Comparison of ENCODE assay signal across 20 cellular contexts in the genomic region with DNA sequence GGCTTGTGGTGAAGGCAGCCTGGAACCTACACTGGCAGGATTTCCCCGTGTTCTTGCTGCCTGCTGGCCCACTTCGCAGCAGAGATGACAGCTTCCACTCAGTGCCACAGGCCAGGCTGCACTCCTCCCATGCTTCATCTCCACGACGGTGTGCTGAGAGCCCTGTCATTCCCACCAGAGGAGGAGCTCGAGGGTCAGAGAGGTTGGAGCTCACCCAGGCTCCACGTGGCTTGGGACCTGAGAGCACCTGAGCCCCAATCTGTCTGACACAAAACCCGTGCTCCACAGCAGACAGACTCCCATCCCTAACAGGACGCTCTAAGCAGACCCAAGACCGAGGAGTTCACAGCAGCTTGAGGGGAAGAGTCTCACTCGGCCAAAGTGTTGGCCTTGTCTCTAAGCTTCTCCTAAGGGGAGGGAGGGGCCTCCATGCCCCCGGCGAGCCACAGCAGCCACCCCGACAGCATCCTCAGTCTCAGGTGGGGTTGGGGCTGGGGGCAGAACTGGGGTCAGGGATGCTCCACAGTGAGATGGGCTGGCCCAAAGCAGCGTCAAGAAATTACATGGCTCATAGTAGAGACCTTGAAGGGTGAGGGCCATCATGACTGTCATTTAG. TPM values are rescaled to one million over a fixed set of nuclear protein-coding genes. Genes with fewer than 3 reads are reported as not detected.
DNase-seq lines count a peak whose midpoint lies in the region; ATAC-seq and TF ChIP-seq lines count a peak whose summit lies in the region.
"Had no signal": no experiment of that assay in that cellular context is flagged by ENCODE, and none has a peak within 500 bp of the region (broad histone marks: within the 10 kb centered on the region; RNA-seq: fewer than 3 reads in every experiment).

No MANE protein-coding gene starts in this region.

- peak in 1 of 3 donors; percentile 28 for DNase-seq in right lobe of liver
- DNase-seq in coronary artery (ENCODE audit: low spot score) = no peak
- DNase-seq in esophagus squamous epithelium (lab: John Stamatoyannopoulos, UW) = no peak
- no peak for DNase-seq in occipital lobe (lab: John Stamatoyannopoulos, UW)
- DNase-seq: activated CD4-positive, CD25-positive, alpha-beta regulatory T cell treated with anti-CD3 and anti-CD28 coated beads, Interleukin-2, amount 50 U/mL, for 72 hours; activated CD8-positive, alpha-beta memory T cell treated with anti-CD3 and anti-CD28 coated beads for 24 hours; activated T-cell treated with anti-CD3 and anti-CD28 coated beads, Interleukin-2, amount 50 U/mL, for 48 hours; cortex of kidney; foreskin fibroblast; hippocampal formation; MG63; NCI-H187 treated with DMSO at 0.1 percent for 48 hours; NCI-H510A; small intestine; stimulated activated CD4-positive, alpha-beta T cell treated with anti-CD3 and anti-CD28 coated beads, Interleukin-2, amount 100 ng/mL, for 48 hours; transverse colon had no signal

- no peaks in the 10 kb centered on the region for H3K27me3 ChIP-seq in KMS-11 (ENCODE audit: insufficient read depth, low read depth)
- H3K27me3 ChIP-seq in right lobe of liver = no peaks in the 10 kb centered on the region
- no peaks in the 10 kb centered on the region for H3K27me3 ChIP-seq in esophagus squamous epithelium
- H3K27me3 ChIP-seq: MG63, transverse colon had no signal

- peak overlapping the region; percentile 19; the same call in 1 of the 2 replicates for H3K4me2 ChIP-seq in KMS-11

- H4K20me1 ChIP-seq in KMS-11 (ENCODE audit: insufficient read depth) = no peaks in the 10 kb centered on the region

- intact Hi-C loops in right lobe of liver (cut with DNase I) = no loop called here
- intact Hi-C loops in esophagus squamous epithelium (cut with DNase I) = no loop called here

- no peak for TF ChIP-seq POLR2A in right lobe of liver (IDR thresholded peaks at IDR 0.05)
- TF ChIP-seq POLR2A in esophagus squamous epithelium (IDR thresholded peaks at IDR 0.05) = no peak

- no peak overlapping the region for H3K9ac ChIP-seq in KMS-11

- 0 out of 3 replicates have a peak, but pooled peaks have one; percentile 14 for TF ChIP-seq CTCF in GM12872 (IDR thresholded peaks at IDR 0.05; ENCODE audit: insufficient read depth, low read depth, low read length)
- TF ChIP-seq CTCF in KMS-11 (conservative IDR thresholded peaks at IDR 0.05; ENCODE audit: low read depth, low read length) = no peak
- TF ChIP-seq CTCF in VCaP (conservative IDR thresholded peaks at IDR 0.05) = no peak; the same call in 1 of the 2 replicates
- TF ChIP-seq CTCF in right lobe of liver (IDR thresholded peaks at IDR 0.05) = peak in 1 of 4 donors; percentile 27
- TF ChIP-seq CTCF in coronary artery (IDR thresholded peaks at IDR 0.05) = no peak
- no peak for TF ChIP-seq CTCF in esophagus squamous epithelium (IDR thresholded peaks at IDR 0.05)

- no peak overlapping the region; the same call in none of the 2 replicates for H2AFZ ChIP-seq in KMS-11 (ENCODE audit: low read depth)

- no peaks in the 10 kb centered on the region for H3K79me2 ChIP-seq in KMS-11 (ENCODE audit: insufficient read depth, low read depth)

- H3K27ac ChIP-seq in KMS-11 = peak overlapping the region; percentile 35
- 0 out of 2 replicates have a peak overlapping the region, but pooled peaks have one; percentile 2 for H3K27ac ChIP-seq in VCaP
- no peak overlapping the region for H3K27ac ChIP-seq in right lobe of liver
- H3K27ac ChIP-seq in coronary artery = no peak overlapping the region
- no peak overlapping the region for H3K27ac ChIP-seq in esophagus squamous epithelium
- H3K27ac ChIP-seq: transverse colon had no signal

- WGBS in right lobe of liver (ENCODE audit: insufficient coverage, low coverage, low lambda C conversion rate, missing lambda C conversion rate) = 25% methylated on average over 2 of the region's 14 CpGs
- WGBS in esophagus squamous epithelium, 2 donors = 41 to 55% methylated on average over 3 to 8 of the region's 14 CpGs

- ATAC-seq in right lobe of liver = peak; percentile 21 to 48 (median 32)
- ATAC-seq: natural killer cell treated with Interleukin-12 subunit alpha and Interleukin-12 subunit beta and Interleukin-15 and Interleukin-18, amount 100 ng/mL, for 72 hours had no signal

- H3K4me1 ChIP-seq in KMS-11 (ENCODE audit: low read depth, poor library complexity, severe bottlenecking) (peaks cover 42% of the 10 kb centered on the region), right lobe of liver (no peaks in the 10 kb centered on the region), esophagus squamous epithelium (peaks cover 10 to 28% (median 12%) of the 10 kb centered on the region in 3 donors)

- H3K4me3 ChIP-seq in KMS-11 (IDR thresholded peaks at IDR 0.05; ENCODE audit: insufficient read depth, low read depth, low read length) = no peak overlapping the region
- H3K4me3 ChIP-seq in right lobe of liver = no peak overlapping the region
- H3K4me3 ChIP-seq in coronary artery = no peak overlapping the region
- H3K4me3 ChIP-seq in esophagus squamous epithelium = no peak overlapping the region
- H3K4me3 ChIP-seq: MG63, transverse colon had no signal

- no peaks in the 10 kb centered on the region for H3K36me3 ChIP-seq in KMS-11 (ENCODE audit: insufficient read depth)
- peaks cover 0 to 93% (median 40%) of the 10 kb centered on the region in 4 donors for H3K36me3 ChIP-seq in right lobe of liver
- peaks cover 0 to 63% (median 0%) of the 10 kb centered on the region in 3 donors for H3K36me3 ChIP-seq in esophagus squamous epithelium
- H3K36me3 ChIP-seq: MG63, transverse colon had no signal

- H3K9me3 ChIP-seq in right lobe of liver (no peaks in the 10 kb centered on the region), esophagus squamous epithelium (no peaks in the 10 kb centered on the region)
- H3K9me3 ChIP-seq: MG63, transverse colon had no signal

RNA-seq across cellular contexts. Expression of gene LRFN4, which starts 10.7 kb away (rescaled TPM):
- 1 to 10 TPM in 3 of 6 experiments, under 1 TPM in 3; 0.48 to 4.7 (median 1.1) TPM for total RNA-seq in right lobe of liver
- total RNA-seq in esophagus squamous epithelium = 10 to 100 TPM in 1 of 4 donors, 1 to 10 TPM in 3; 6.7 to 13.5 (median 7.2) TPM
- 47.7 TPM for total RNA-seq in occipital lobe

RNA-seq across cellular contexts. Expression of gene RCE1, which starts 24.3 kb away (rescaled TPM):
- total RNA-seq in right lobe of liver (1 to 10 TPM; 3.1 to 7.7 (median 4.5) TPM), esophagus squamous epithelium (10 to 100 TPM in 3 of 4 donors, 1 to 10 TPM in 1; 8.9 to 29.7 (median 21.8) TPM), occipital lobe (12.2 TPM)

Comparison
In these comparisons a context has a peak if more than half of its experiments do, and no peak if none do; other contexts are left out.
1. H3K27ac ChIP-seq: peak in KMS-11 (single experiment) and VCaP (single experiment); none in right lobe of liver (0 of 3), coronary artery (0 of 2) and esophagus squamous epithelium (0 of 4).